Comparison of ENCODE assay signal across 19 cellular contexts in genomic region chr6:135165031-135165430, GRCh38. TPM values are rescaled to one million over a fixed set of nuclear protein-coding genes. Genes with fewer than 3 reads are reported as not detected.
DNase-seq lines count a peak whose midpoint lies in the region; ATAC-seq, FAIRE-seq and TF ChIP-seq lines count a peak whose summit lies in the region.
"Had no signal": no experiment of that assay in that cellular context is flagged by ENCODE, and none has a peak within 500 bp of the region (broad histone marks: within the 10 kb centered on the region; RNA-seq: fewer than 3 reads in every experiment).

No MANE protein-coding gene starts in this region.

- no TSS peak for BruUV-seq in K562 (replicated peaks; lab: Mats Ljungman, UMichigan)

- H3K36me3 Mint-ChIP-seq in activated CD8-positive, alpha-beta T cell treated with anti-CD3 and anti-CD28 coated beads for 36 hours (ENCODE audit: low read depth), result no peaks in the 10 kb centered on the region
- H3K36me3 Mint-ChIP-seq in activated CD8-positive, alpha-beta T cell treated with anti-CD3 and anti-CD28 coated beads, Interleukin-2, amount 10 ng/mL, durations not matched to agents 7 days and 5 days (ENCODE audit: low read depth), result no peaks in the 10 kb centered on the region
- H3K36me3 Mint-ChIP-seq: IgD-negative memory B cell had no signal

- H3K79me2 ChIP-seq in DND-41 (ENCODE audit: insufficient read depth, low read length) (no peaks in the 10 kb centered on the region), Karpas-422 (ENCODE audit: low read length) (no peaks in the 10 kb centered on the region), K562 (ENCODE audit: control insufficient read depth, insufficient read depth, low read length) (no peaks in the 10 kb centered on the region)

- H3K27me3 Mint-ChIP-seq in activated CD8-positive, alpha-beta T cell treated with anti-CD3 and anti-CD28 coated beads for 36 hours, result no peaks in the 10 kb centered on the region
- H3K27me3 Mint-ChIP-seq in activated CD8-positive, alpha-beta T cell treated with anti-CD3 and anti-CD28 coated beads, Interleukin-2, amount 10 ng/mL, durations not matched to agents 7 days and 5 days (ENCODE audit: low read depth), result no peaks in the 10 kb centered on the region

- peaks cover 17% of the 10 kb centered on the region for H3K4me1 ChIP-seq in DND-41 (ENCODE audit: insufficient read depth, low read length)
- peaks cover 5% of the 10 kb centered on the region for H3K4me1 ChIP-seq in Karpas-422 (ENCODE audit: low read length)
- H3K4me1 ChIP-seq in K562 (replicated peaks in 1 of 2; ENCODE audit: control insufficient read depth in 2 of 2, insufficient read depth in 2 of 2, low read length in 2 of 2), result peaks cover 0 to 13% of the 10 kb centered on the region in 2 experiments; a peak in 3 of 5 replicates
- H3K4me1 ChIP-seq: A549 had no signal

- TF ChIP-seq CTCF in activated CD8-positive, alpha-beta T cell treated with anti-CD3 and anti-CD28 coated beads for 36 hours (IDR thresholded peaks at IDR 0.05), result no peak
- TF ChIP-seq CTCF in DND-41 (IDR thresholded peaks at IDR 0.05; ENCODE audit: borderline replicate concordance, extremely low read depth, low read length, poor library complexity, severe bottlenecking) (no peak), K562 (IDR thresholded peaks at IDR 0.05 in 2 of 3, conservative IDR thresholded peaks at IDR 0.05 in 1 of 3; ENCODE audit: insufficient read depth in 2 of 3, low read depth in 1 of 3, low read length in 3 of 3) (no peak), lower leg skin (IDR thresholded peaks at IDR 0.05) (no peak)

- H3K36me3 ChIP-seq in DND-41 (ENCODE audit: insufficient read depth, low read length) (no peaks in the 10 kb centered on the region), Karpas-422 (ENCODE audit: insufficient read depth, low read length) (no peaks in the 10 kb centered on the region), K562 (ENCODE audit: control insufficient read depth, insufficient read depth, low read length) (no peaks in the 10 kb centered on the region)

- H4K20me1 ChIP-seq in DND-41 (ENCODE audit: insufficient read depth, low read length), result no peaks in the 10 kb centered on the region
- H4K20me1 ChIP-seq in Karpas-422 (ENCODE audit: insufficient read depth, low read depth, low read length), result no peaks in the 10 kb centered on the region
- H4K20me1 ChIP-seq in K562 (replicated peaks; ENCODE audit: control insufficient read depth, insufficient read depth, low read length), result no peaks in the 10 kb centered on the region

- TF ChIP-seq POLR2A in K562 (conservative IDR thresholded peaks at IDR 0.05), result no peak
- TF ChIP-seq POLR2A in lower leg skin (IDR thresholded peaks at IDR 0.05), result no peak

- 36% methylated on average over 2 of the region's 2 CpGs for WGBS in K562 (ENCODE audit: insufficient coverage, low coverage, missing lambda C conversion rate)
- WGBS in lower leg skin, 2 donors, result 73 to 79% methylated on average over 2 of the region's 2 CpGs

- CTCF ChIA-PET in activated CD8-positive, alpha-beta T cell treated with anti-CD3 and anti-CD28 coated beads for 36 hours (lab: Charles Lee), result interaction anchor here (1.5 to 3.5 kb wide), 2 partner anchors 13 to 19 kb away, joined by 7 to 17 read pairs; no protein-coding TSS in a partner anchor
- CTCF ChIA-PET in activated CD8-positive, alpha-beta T cell treated with anti-CD3 and anti-CD28 coated beads, Interleukin-2, amount 10 ng/mL, durations not matched to agents 7 days and 5 days (lab: Charles Lee), result interaction anchor here (1.3 to 11.9 kb wide), 2 partner anchors 15 to 21 kb away, joined by 5 to 165 read pairs; partner anchors contain the start of gene MYB
- CTCF ChIA-PET in K562 (lab: Yijun Ruan, JAX; ENCODE audit: low intra/inter-chr PET ratio), result no interaction called here

- H3K4me2 ChIP-seq in DND-41 (ENCODE audit: insufficient read depth, low read length) (no peak overlapping the region), Karpas-422 (ENCODE audit: low read depth, low read length, poor library complexity, severe bottlenecking) (no peak overlapping the region), K562 (ENCODE audit: insufficient read depth, low read length) (no peak overlapping the region)
- H3K4me2 ChIP-seq: A549, SK-N-SH had no signal

- POLR2A ChIA-PET in activated CD8-positive, alpha-beta T cell treated with anti-CD3 and anti-CD28 coated beads for 36 hours (lab: Charles Lee), result interaction anchor here (0.8 to 9.9 kb wide), 2 partner anchors 17 to 50 kb away, joined by 3 to 94 read pairs; partner anchors contain the start of gene MYB
- POLR2A ChIA-PET in activated CD8-positive, alpha-beta T cell treated with anti-CD3 and anti-CD28 coated beads, Interleukin-2, amount 10 ng/mL, durations not matched to agents 7 days and 5 days (lab: Charles Lee), result interaction anchor here (1.2 to 12.0 kb wide), 3 partner anchors 16 to 36 kb away, joined by 3 to 212 read pairs (median 14); partner anchors contain the start of gene MYB
- POLR2A ChIA-PET in K562 (lab: Yijun Ruan, JAX), result no interaction called here

- FAIRE-seq in K562 (lab: Jason Lieb, UNC), result no peak
- FAIRE-seq: A549 had no signal

- DNase-seq in activated CD8-positive, alpha-beta T cell treated with anti-CD3 and anti-CD28 coated beads for 36 hours, result no peak
- DNase-seq in activated CD8-positive, alpha-beta T cell treated with anti-CD3 and anti-CD28 coated beads, Interleukin-2, amount 10 ng/mL, durations not matched to agents 7 days and 5 days, result no peak
- no peak for DNase-seq in DND-41
- DNase-seq in Karpas-422, result no peak
- no peak for DNase-seq in K562 (ENCODE audit: extremely low read depth in 1 of 4, low spot score in 3 of 4)
- DNase-seq in lower leg skin (ENCODE audit: low spot score in 2 of 2), result no peak
- no peak for DNase-seq in NCI-H1105 (lab: John Stamatoyannopoulos, UW)
- no peak for DNase-seq in NCI-H446 (lab: John Stamatoyannopoulos, UW)
- DNase-seq: C1 segment of cervical spinal cord, GOT3, NCI-H1092 treated with DMSO at 0.1 percent for 48 hours, NCI-H2081, NCI-H2171 treated with DMSO at 0.1 percent for 48 hours, NCI-H446 treated with DMSO at 0.1 percent for 48 hours, SHP77, SK-N-SH had no signal

- H3K27ac Mint-ChIP-seq in activated CD8-positive, alpha-beta T cell treated with anti-CD3 and anti-CD28 coated beads for 36 hours, result peak overlapping the region; percentile 61
- H3K27ac Mint-ChIP-seq in activated CD8-positive, alpha-beta T cell treated with anti-CD3 and anti-CD28 coated beads, Interleukin-2, amount 10 ng/mL, durations not matched to agents 7 days and 5 days, result no peak overlapping the region

- H2AFZ ChIP-seq in DND-41 (ENCODE audit: low read depth, low read length) (0 out of 2 replicates have a peak overlapping the region, but pooled peaks have one; percentile 34), Karpas-422 (ENCODE audit: low read length) (peak overlapping the region; percentile 79; the same call in 1 of the 2 replicates), K562 (ENCODE audit: low read depth, low read length) (no peak overlapping the region)

- no peak for TF ChIP-seq EP300 in K562 (IDR thresholded peaks at IDR 0.05; ENCODE audit: low read length)

- TF ChIP-seq RAD21 in K562 (CRISPR knock-in tag; conservative IDR thresholded peaks at IDR 0.05 in 1 of 2, IDR thresholded peaks at IDR 0.05 in 1 of 2), result no peak

- intact Hi-C loops in activated CD8-positive, alpha-beta T cell treated with anti-CD3 and anti-CD28 coated beads for 36 hours (cut with micrococcal nuclease), result no loop called here
- intact Hi-C loops in K562 (cut with micrococcal nuclease), result no loop called here
- intact Hi-C loops in lower leg skin (cut with DNase I; ENCODE audit: low total_unique reads), result no loop called here

- H3K4me1 Mint-ChIP-seq in activated CD8-positive, alpha-beta T cell treated with anti-CD3 and anti-CD28 coated beads for 36 hours (ENCODE audit: low read depth), result peaks cover 53% of the 10 kb centered on the region
- peaks cover 38% of the 10 kb centered on the region for H3K4me1 Mint-ChIP-seq in activated CD8-positive, alpha-beta T cell treated with anti-CD3 and anti-CD28 coated beads, Interleukin-2, amount 10 ng/mL, durations not matched to agents 7 days and 5 days (ENCODE audit: low read depth)

- no peaks in the 10 kb centered on the region for H3K9me2 ChIP-seq in Karpas-422 (replicated peaks; ENCODE audit: insufficient read depth, low read length)
- H3K9me2 ChIP-seq: SK-N-SH had no signal

- no peak overlapping the region for H3K27ac ChIP-seq in DND-41 (ENCODE audit: low read length)
- no peak overlapping the region for H3K27ac ChIP-seq in Karpas-422 (ENCODE audit: low read length)
- H3K27ac ChIP-seq in K562 (ENCODE audit: extremely low read depth, low read depth, low read length), result no peak overlapping the region
- H3K27ac ChIP-seq: A549 had no signal

- H3K9ac ChIP-seq in DND-41 (ENCODE audit: low read depth, low read length), result no peak overlapping the region
- no peak overlapping the region for H3K9ac ChIP-seq in Karpas-422 (ENCODE audit: low read length)
- H3K9ac ChIP-seq in K562 (ENCODE audit: insufficient read depth in 1 of 2, low read depth in 2 of 2, low read length in 2 of 2), result no peak overlapping the region
- H3K9ac ChIP-seq: SK-N-SH had no signal

- H3K9me3 ChIP-seq in DND-41 (ENCODE audit: insufficient read depth, low read length, severe bottlenecking), result no peaks in the 10 kb centered on the region
- H3K9me3 ChIP-seq in Karpas-422 (ENCODE audit: low read length), result no peaks in the 10 kb centered on the region
- no peaks in the 10 kb centered on the region for H3K9me3 ChIP-seq in K562 (replicated peaks; ENCODE audit: control insufficient read depth, insufficient read depth, low read depth, low read length)
- H3K9me3 ChIP-seq: A549, SK-N-SH had no signal

- peak overlapping the region; percentile 1 for H3K4me3 Mint-ChIP-seq in activated CD8-positive, alpha-beta T cell treated with anti-CD3 and anti-CD28 coated beads for 36 hours
- no peak overlapping the region for H3K4me3 Mint-ChIP-seq in activated CD8-positive, alpha-beta T cell treated with anti-CD3 and anti-CD28 coated beads, Interleukin-2, amount 10 ng/mL, durations not matched to agents 7 days and 5 days
- H3K4me3 Mint-ChIP-seq: IgD-negative memory B cell had no signal

- H3K27me3 ChIP-seq in DND-41 (ENCODE audit: insufficient read depth, low read length, poor library complexity) (no peaks in the 10 kb centered on the region), Karpas-422 (ENCODE audit: low read length) (no peaks in the 10 kb centered on the region), K562 (ENCODE audit: control insufficient read depth in 2 of 2, insufficient read depth in 2 of 2, low read length in 2 of 2) (no peaks in the 10 kb centered on the region)

- H3K9me1 ChIP-seq in K562 (ENCODE audit: control insufficient read depth, insufficient read depth, low read length), result no peaks in the 10 kb centered on the region

- in situ Hi-C loops in K562 (cut with MboI), result no loop called here

- no peak for ATAC-seq in activated CD8-positive, alpha-beta T cell treated with anti-CD3 and anti-CD28 coated beads for 36 hours
- no peak for ATAC-seq in activated CD8-positive, alpha-beta T cell treated with anti-CD3 and anti-CD28 coated beads, Interleukin-2, amount 10 ng/mL, durations not matched to agents 7 days and 5 days
- ATAC-seq in DND-41 (ENCODE audit: insufficient read depth, low read depth) (no peak), K562 (no peak)
- ATAC-seq: A549, HCT116 had no signal

- H3K4me3 ChIP-seq in DND-41 (ENCODE audit: low read depth in 1 of 2, low read length in 2 of 2) (no peak overlapping the region), Karpas-422 (ENCODE audit: low read length) (no peak overlapping the region), K562 (no peak overlapping the region), lower leg skin (ENCODE audit: low read depth, poor library complexity, severe bottlenecking) (no peak overlapping the region)
- H3K4me3 ChIP-seq: A549 had no signal

- H3K9me3 Mint-ChIP-seq in activated CD8-positive, alpha-beta T cell treated with anti-CD3 and anti-CD28 coated beads for 36 hours, result no peaks in the 10 kb centered on the region
- H3K9me3 Mint-ChIP-seq in activated CD8-positive, alpha-beta T cell treated with anti-CD3 and anti-CD28 coated beads, Interleukin-2, amount 10 ng/mL, durations not matched to agents 7 days and 5 days (ENCODE audit: insufficient read depth), result no peaks in the 10 kb centered on the region
- H3K9me3 Mint-ChIP-seq: IgD-negative memory B cell had no signal

RNA-seq across cellular contexts. Expression of gene MYB, which starts 16.1 kb away (rescaled TPM):
- 10 to 100 TPM; 50.9 to 53.6 TPM for total RNA-seq in activated CD8-positive, alpha-beta T cell treated with anti-CD3 and anti-CD28 coated beads for 36 hours
- total RNA-seq in activated CD8-positive, alpha-beta T cell treated with anti-CD3 and anti-CD28 coated beads, Interleukin-2, amount 10 ng/mL, durations not matched to agents 7 days and 5 days, result 1 to 10 TPM; 7.5 to 8.2 TPM
- 5.3 and 11.8 TPM in 2 replicates for total RNA-seq in Karpas-422 (2014; rRNA removed; shearing (Covaris generic); ENCODE audit: low replicate concordance)
- 136 and 323 TPM in 2 replicates for total RNA-seq in K562 (2011; cell fraction: chromatin; rRNA removed; ENCODE audit: low replicate concordance)
- 63.7 and 97.6 TPM in 2 replicates for total RNA-seq in K562 (2011; cell fraction: nucleolus; rRNA removed)
- 152 and 301 TPM in 2 replicates for total RNA-seq in K562 (2011; cell fraction: nucleoplasm; rRNA removed)
- total RNA-seq in K562 (2014; rRNA removed), result 116 and 117 TPM in 2 replicates
- 149 and 170 TPM in 2 replicates for total RNA-seq in K562 (2014; rRNA removed; fragmentation: Illumina TruSeq; extraction: Trizol)
- total RNA-seq in K562 (2015; rRNA removed; fragmentation: Illumina TruSeq; extraction: Trizol), result 215 and 218 TPM in 2 replicates
- total RNA-seq in K562 (2021), result 140 and 142 TPM in 2 replicates
- polyA plus RNA-seq in K562 (2011; rRNA removed), result 82.6 and 94.1 TPM in 2 replicates
- polyA plus RNA-seq in K562 (2011; cell fraction: cytosol; rRNA removed), result 49.6 and 73.2 TPM in 2 replicates
- polyA plus RNA-seq in K562 (2011; cell fraction: nucleus; rRNA removed), result 131 and 141 TPM in 2 replicates
- 106 and 145 TPM in 2 replicates for polyA plus RNA-seq in K562 (2012)
- polyA plus RNA-seq in K562 (2014; fragmentation: Illumina TruSeq; extraction: Trizol), result 133 and 185 TPM in 2 replicates
- 10 to 100 TPM; 35.8 to 44.1 TPM for polyA plus RNA-seq in K562 (2014; fragmentation: Nextera tagmentation; extraction: Ambion mirVana)
- 153 and 155 TPM in 2 replicates for polyA plus RNA-seq in K562 (2014; rRNA removed)
- polyA minus RNA-seq in K562 (2011; rRNA and poly(A)+ RNA removed), result 153 and 187 TPM in 2 replicates
- 73.2 and 75.5 TPM in 2 replicates for polyA minus RNA-seq in K562 (2011; cell fraction: cytosol; rRNA and poly(A)+ RNA removed)
- polyA minus RNA-seq in K562 (2011; cell fraction: nucleus; rRNA and poly(A)+ RNA removed), result 136 and 220 TPM in 2 replicates
- total RNA-seq in lower leg skin, result 1 to 10 TPM; 7.4 to 8.6 (median 7.5) TPM
- polyA plus RNA-seq: IgD-negative memory B cell had no signal
